22 cellular contexts compared by ENCODE assay signal in the genomic region with DNA sequence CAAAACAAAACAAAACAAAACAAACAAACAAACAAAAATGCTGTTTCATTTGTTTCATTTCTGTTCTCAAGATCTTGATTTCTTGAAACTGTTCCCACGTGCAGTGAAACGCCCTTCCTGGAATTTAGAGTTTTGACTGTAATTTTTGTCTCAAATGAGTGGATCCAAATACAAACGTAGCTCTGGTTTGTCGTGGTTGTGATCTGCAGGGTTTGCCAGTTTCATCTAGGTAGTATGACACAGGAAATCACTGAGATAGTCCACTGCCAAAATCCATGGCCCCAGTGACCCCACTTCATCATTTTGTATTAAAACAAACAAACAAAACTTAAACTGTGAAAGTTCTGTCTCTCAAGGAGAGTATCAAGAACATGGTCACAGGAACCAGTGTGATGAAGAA.
"Had no signal": no experiment of that assay in that cellular context is flagged by ENCODE, and none has a peak within 500 bp of the region (broad histone marks: within the 10 kb centered on the region; RNA-seq: fewer than 3 reads in every experiment).

No MANE protein-coding gene starts in this region.

- H3K79me2 ChIP-seq: hepatocyte had no signal

- H3K27ac Mint-ChIP-seq: activated naive CD8-positive, alpha-beta T cell treated with anti-CD3 and anti-CD28 coated beads, Interleukin-2, amount 10 ng/mL, durations not matched to agents 7 days and 5 days; immature natural killer cell; naive B cell; type B pancreatic cell had no signal

- H2AFZ ChIP-seq: hepatocyte had no signal

- H3K4me3 Mint-ChIP-seq: activated naive CD8-positive, alpha-beta T cell treated with anti-CD3 and anti-CD28 coated beads, Interleukin-2, amount 10 ng/mL, durations not matched to agents 7 days and 5 days; central memory CD8-positive, alpha-beta T cell; immature natural killer cell; naive B cell; neural crest cell; type B pancreatic cell had no signal

- DNase-seq: activated CD4-positive, alpha-beta T cell treated with anti-CD3 and anti-CD28 coated beads, Interleukin-2, amount 50 U/mL, for 1 hour; activated effector memory CD4-positive, alpha-beta T cell treated with anti-CD3 and anti-CD28 coated beads, Interleukin-2, amount 50 U/mL, for 16 hours; activated naive CD8-positive, alpha-beta T cell treated with anti-CD3 and anti-CD28 coated beads, Interleukin-2, amount 10 ng/mL, durations not matched to agents 7 days and 5 days; amniotic stem cell; effector memory CD4-positive, alpha-beta T cell; foreskin melanocyte; immature natural killer cell; naive B cell; occipital lobe; right lobe of liver; stimulated activated naive CD4-positive, alpha-beta T cell; testis had no signal

- H3K9me3 Mint-ChIP-seq: central memory CD8-positive, alpha-beta T cell had no signal

- H3K4me1 ChIP-seq: breast epithelium, right lobe of liver, testis, vagina had no signal

- H3K27ac ChIP-seq: breast epithelium, hepatocyte, right lobe of liver, skin epidermis, testis, vagina had no signal

- H3K27me3 Mint-ChIP-seq: activated naive CD8-positive, alpha-beta T cell treated with anti-CD3 and anti-CD28 coated beads, Interleukin-2, amount 10 ng/mL, durations not matched to agents 7 days and 5 days; central memory CD8-positive, alpha-beta T cell; naive B cell; type B pancreatic cell had no signal

- H3K9me3 ChIP-seq: right lobe of liver, testis, vagina had no signal

- H3K36me3 ChIP-seq: breast epithelium, right lobe of liver, vagina had no signal

- H3K4me3 ChIP-seq: breast epithelium, hepatocyte, lung, right lobe of liver, skin epidermis, testis, vagina had no signal

- H3K4me1 Mint-ChIP-seq: naive B cell, neural crest cell had no signal

- ATAC-seq: esophagus mucosa, left lobe of liver, right lobe of liver had no signal

- H3K4me2 ChIP-seq: hepatocyte had no signal

- H3K27me3 ChIP-seq: breast epithelium, hepatocyte, right lobe of liver, testis, vagina had no signal

- H3K36me3 Mint-ChIP-seq: naive B cell, type B pancreatic cell had no signal
